ENCODE assay signal across 26 cellular contexts in genomic region chrX:44529315-44529714, GRCh38.
"Had no signal": no experiment of that assay in that cellular context is flagged by ENCODE, and none has a peak within 500 bp of the region (broad histone marks: within the 10 kb centered on the region; RNA-seq: fewer than 3 reads in every experiment).

No MANE protein-coding gene starts in this region.

- H3K9me3 Mint-ChIP-seq: activated CD4-positive, alpha-beta T cell treated with anti-CD3 and anti-CD28 coated beads, Interleukin-2, amount 10 ng/mL, durations not matched to agents 24 days and 14 days; activated CD8-positive, alpha-beta T cell treated with anti-CD3 and anti-CD28 coated beads for 36 hours; activated naive CD4-positive, alpha-beta T cell treated with anti-CD3 and anti-CD28 coated beads, Interleukin-2, amount 10 ng/mL, durations not matched to agents 7 days and 5 days; dendritic cell treated with granulocyte-macrophage colony-stimulating factor and Interleukin-4, amounts not matched to agents 40 ng/mL and 50 ng/mL, for 4 days; immature natural killer cell; natural killer cell had no signal

- H3K27me3 Mint-ChIP-seq: activated CD4-positive, alpha-beta T cell treated with anti-CD3 and anti-CD28 coated beads, Interleukin-2, amount 10 ng/mL, durations not matched to agents 24 days and 14 days; activated CD8-positive, alpha-beta memory T cell treated with anti-CD3 and anti-CD28 coated beads, Interleukin-2, amount 10 ng/mL, durations not matched to agents 7 days and 5 days; activated CD8-positive, alpha-beta T cell treated with anti-CD3 and anti-CD28 coated beads for 36 hours; activated naive CD4-positive, alpha-beta T cell treated with anti-CD3 and anti-CD28 coated beads, Interleukin-2, amount 10 ng/mL, durations not matched to agents 7 days and 5 days; dendritic cell treated with granulocyte-macrophage colony-stimulating factor and Interleukin-4, amounts not matched to agents 40 ng/mL and 50 ng/mL, for 4 days; progenitor cell of endocrine pancreas had no signal

- H3K27ac Mint-ChIP-seq: activated CD4-positive, alpha-beta T cell treated with anti-CD3 and anti-CD28 coated beads, Interleukin-2, amount 10 ng/mL, durations not matched to agents 24 days and 14 days; activated CD8-positive, alpha-beta memory T cell treated with anti-CD3 and anti-CD28 coated beads, Interleukin-2, amount 10 ng/mL, durations not matched to agents 7 days and 5 days; activated CD8-positive, alpha-beta T cell treated with anti-CD3 and anti-CD28 coated beads for 36 hours; activated naive CD4-positive, alpha-beta T cell treated with anti-CD3 and anti-CD28 coated beads, Interleukin-2, amount 10 ng/mL, durations not matched to agents 7 days and 5 days; dendritic cell treated with granulocyte-macrophage colony-stimulating factor and Interleukin-4, amounts not matched to agents 40 ng/mL and 50 ng/mL, for 4 days; immature natural killer cell; natural killer cell; progenitor cell of endocrine pancreas had no signal

- H3K4me1 Mint-ChIP-seq: activated CD4-positive, alpha-beta T cell treated with anti-CD3 and anti-CD28 coated beads, Interleukin-2, amount 10 ng/mL, durations not matched to agents 24 days and 14 days; activated CD8-positive, alpha-beta memory T cell treated with anti-CD3 and anti-CD28 coated beads, Interleukin-2, amount 10 ng/mL, durations not matched to agents 7 days and 5 days; activated naive CD4-positive, alpha-beta T cell treated with anti-CD3 and anti-CD28 coated beads, Interleukin-2, amount 10 ng/mL, durations not matched to agents 7 days and 5 days had no signal

- H3K36me3 Mint-ChIP-seq: natural killer cell had no signal

- H3K27ac ChIP-seq: hepatocyte, sigmoid colon, testis, uterus had no signal

- H3K4me3 ChIP-seq: hepatocyte, lung, sigmoid colon, smooth muscle cell, testis, uterus had no signal

- DNase-seq: activated CD4-positive, alpha-beta T cell treated with anti-CD3 and anti-CD28 coated beads, Interleukin-2, amount 10 ng/mL, durations not matched to agents 24 days and 14 days; activated CD8-positive, alpha-beta memory T cell treated with anti-CD3 and anti-CD28 coated beads, Interleukin-2, amount 10 ng/mL, durations not matched to agents 7 days and 5 days; activated CD8-positive, alpha-beta T cell treated with anti-CD3 and anti-CD28 coated beads for 36 hours; activated effector memory CD4-positive, alpha-beta T cell treated with anti-CD3 and anti-CD28 coated beads, Interleukin-2, amount 50 U/mL, for 16 hours; activated naive CD4-positive, alpha-beta T cell treated with anti-CD3 and anti-CD28 coated beads, Interleukin-2, amount 10 ng/mL, durations not matched to agents 7 days and 5 days; activated T-cell treated with anti-CD3 and anti-CD28 coated beads for 4 hours; amygdala; effector CD4-positive, alpha-beta T cell; foreskin melanocyte; immature natural killer cell; midbrain; natural killer cell; retina; sigmoid colon; stimulated activated CD4-positive, alpha-beta T cell treated with anti-CD3 and anti-CD28 coated beads, Interleukin-15, amount 100 ng/mL, for 24 hours; stimulated activated naive CD4-positive, alpha-beta T cell; testis; trophoblast cell; uterus had no signal

- H3K4me3 Mint-ChIP-seq: activated CD4-positive, alpha-beta T cell treated with anti-CD3 and anti-CD28 coated beads, Interleukin-2, amount 10 ng/mL, durations not matched to agents 24 days and 14 days; activated CD8-positive, alpha-beta memory T cell treated with anti-CD3 and anti-CD28 coated beads, Interleukin-2, amount 10 ng/mL, durations not matched to agents 7 days and 5 days; activated CD8-positive, alpha-beta T cell treated with anti-CD3 and anti-CD28 coated beads for 36 hours; activated naive CD4-positive, alpha-beta T cell treated with anti-CD3 and anti-CD28 coated beads, Interleukin-2, amount 10 ng/mL, durations not matched to agents 7 days and 5 days; dendritic cell treated with granulocyte-macrophage colony-stimulating factor and Interleukin-4, amounts not matched to agents 40 ng/mL and 50 ng/mL, for 4 days; immature natural killer cell; natural killer cell had no signal

- H3K4me1 ChIP-seq: sigmoid colon, testis, uterus had no signal

- ATAC-seq: activated CD8-positive, alpha-beta memory T cell treated with anti-CD3 and anti-CD28 coated beads, Interleukin-2, amount 10 ng/mL, durations not matched to agents 7 days and 5 days; activated CD8-positive, alpha-beta T cell treated with anti-CD3 and anti-CD28 coated beads for 36 hours; left lobe of liver; natural killer cell had no signal

- FAIRE-seq: endometrium had no signal

- H3K9me3 ChIP-seq: sigmoid colon, testis, uterus had no signal

- H3K4me2 ChIP-seq: hepatocyte, smooth muscle cell had no signal
